In genomic region chr20:3888622-3889488, GRCh38 we compare ENCODE assay signal across 1 cellular context.
TF ChIP-seq lines count a peak whose summit lies in the region.

Gene PANK2 (plus strand): TSS chr20:3889387.

TF ChIP-seq in K562, 482 proteins besides CTCF, POLR2A, EP300 and RAD21 (continued from another document and continues in another):
- TF ChIP-seq AFF4 (CRISPR knock-in tag; IDR thresholded peaks at IDR 0.05) (no peak; the same call in 1 of the 2 replicates), CCNT2 (IDR thresholded peaks at IDR 0.05; ENCODE audit: borderline replicate concordance, extremely low read depth, insufficient read length, low read depth, low read length) (peak; percentile 44), ARID1B (IDR thresholded peaks at IDR 0.05) (no peak; the same call in 1 of the 2 replicates), ZNF436 (CRISPR knock-in tag; IDR thresholded peaks at IDR 0.05) (no peak), IRF9 (tag; IDR thresholded peaks at IDR 0.05) (no peak), HMG20A (CRISPR knock-in tag; conservative IDR thresholded peaks at IDR 0.05) (no peak), RBM34 (IDR thresholded peaks at IDR 0.05; ENCODE audit: borderline replicate concordance, insufficient read depth, low read length) (no peak), ZHX1 (conservative IDR thresholded peaks at IDR 0.05; ENCODE audit: low read length) (no peak), MCM7 (IDR thresholded peaks at IDR 0.05) (no peak), GATA2 (CRISPR knock-in tag; IDR thresholded peaks at IDR 0.05) (no peak), REST (CRISPR knock-in tag; IDR thresholded peaks at IDR 0.05; ENCODE audit: low read depth) (no peak), POLR2AphosphoS2 (IDR thresholded peaks at IDR 0.05; ENCODE audit: low read length) (no peak), KDM5B (IDR thresholded peaks at IDR 0.05; ENCODE audit: insufficient replicate concordance, low read depth, low read length) (peak; percentile 78), SMAD4 (CRISPR knock-in tag; conservative IDR thresholded peaks at IDR 0.05) (peak; percentile 48), PHF21A (IDR thresholded peaks at IDR 0.05; ENCODE audit: borderline replicate concordance, low read depth) (no peak), DIDO1 (tag; IDR thresholded peaks at IDR 0.05; ENCODE audit: low read depth) (no peak), STAT5B (CRISPR knock-in tag; IDR thresholded peaks at IDR 0.05) (no peak), ZNF217 (CRISPR knock-in tag; IDR thresholded peaks at IDR 0.05) (no peak), MNT (conservative IDR thresholded peaks at IDR 0.05) (peak; percentile 56 to 67; a peak in 3 of 4 replicates), SIX5 (IDR thresholded peaks at IDR 0.05; ENCODE audit: borderline replicate concordance in 1 of 2, insufficient read depth in 1 of 2, low read depth in 1 of 2, low read length in 2 of 2) (no peak), ILK (tag; IDR thresholded peaks at IDR 0.05; ENCODE audit: borderline replicate concordance, low read depth) (no peak), SNAPC5 (CRISPR knock-in tag; IDR thresholded peaks at IDR 0.05) (no peak), ZNF445 (CRISPR knock-in tag; IDR thresholded peaks at IDR 0.05; ENCODE audit: low read depth) (no peak), ZNF79 (CRISPR knock-in tag; IDR thresholded peaks at IDR 0.05; ENCODE audit: low read depth) (no peak), PHB (CRISPR knock-in tag; IDR thresholded peaks at IDR 0.05) (no peak), GABPB1 (CRISPR knock-in tag; IDR thresholded peaks at IDR 0.05) (peak; percentile 88), ARID3B (CRISPR knock-in tag; IDR thresholded peaks at IDR 0.05; ENCODE audit: borderline replicate concordance) (no peak), FUS (optimal IDR thresholded peaks at IDR 0.05; ENCODE audit: low read depth, low read length) (no peak), FOS (IDR thresholded peaks at IDR 0.05; ENCODE audit: extremely low read depth, insufficient read length) (peak; percentile 95), ZNF212 (CRISPR knock-in tag; IDR thresholded peaks at IDR 0.05) (no peak), CREB3L1 (IDR thresholded peaks at IDR 0.05; ENCODE audit: borderline replicate concordance, low read depth) (no peak), ZNF124 (CRISPR knock-in tag; IDR thresholded peaks at IDR 0.05) (no peak), ZNF778 (CRISPR knock-in tag; IDR thresholded peaks at IDR 0.05) (no peak), RBFOX2 (IDR thresholded peaks at IDR 0.05; ENCODE audit: low read depth, low read length) (peak; percentile 96)
